8 cellular contexts compared by ENCODE assay signal in genomic region chr20:43457640-43458421, GRCh38. TPM values are rescaled to one million over a fixed set of nuclear protein-coding genes. Genes with fewer than 3 reads are reported as not detected.
DNase-seq lines count a peak whose midpoint lies in the region; ATAC-seq, FAIRE-seq and TF ChIP-seq lines count a peak whose summit lies in the region.

Gene SRSF6 (plus strand): TSS chr20:43457896. CDS start chr20:43458034, 138 bp downstream.

- H3K79me1 ChIP-seq in H1 (ENCODE audit: low read depth, low read length) = 0 out of 2 replicates have a peak, but pooled peaks cover 2% of the 10 kb centered on the region

- POLR2A ChIA-PET in H1 (lab: Charles Lee; ENCODE audit: partially characterized antibody) = interaction anchor here (0.6 to 5.2 kb wide), 60 partner anchors 8 to 830 kb away, joined by 3 to 81 read pairs (median 5); partner anchors contain the start of genes IFT52, L3MBTL1, MYBL2 and SGK2

- H2BK12ac ChIP-seq in H1 (ENCODE audit: low read depth, low read length) = no peak within 1 kb of the TSS; the same call in none of the 2 replicates

- H3K4me1 ChIP-seq in H1 (replicated peaks in 1 of 4; ENCODE audit: control insufficient read depth in 3 of 4, insufficient read depth in 4 of 4, low read length in 3 of 4) = peaks cover 0 to 4% (median 0%) of the 10 kb centered on the region in 4 experiments; a peak in 2 of 7 replicates

- TF ChIP-seq EP300 in H1 (IDR thresholded peaks at IDR 0.05; ENCODE audit: borderline replicate concordance in 1 of 2, low read depth in 2 of 2, low read length in 2 of 2) = no peak

- ATAC-seq in GM19467 (IDR thresholded peaks at IDR 0.05; ENCODE audit: unreplicated experiment) = peak; percentile 75

- H3K79me2 ChIP-seq in H1 (ENCODE audit: control insufficient read depth in 1 of 2, insufficient read depth in 2 of 2, low read length in 2 of 2) = peaks cover 10 to 36% of the 10 kb centered on the region in 2 experiments

- H3K36me3 ChIP-seq in H1 (ENCODE audit: control insufficient read depth in 2 of 4, insufficient read depth in 4 of 4, low read length in 3 of 4) = peaks cover 18 to 39% (median 34%) of the 10 kb centered on the region in 4 experiments

- CTCF ChIA-PET in H1 (lab: Charles Lee; ENCODE audit: partially characterized antibody) = interaction anchor here (1.2 to 2.4 kb wide), 2 partner anchors 9 to 65 kb away, joined by 3 to 8 read pairs; no protein-coding TSS in a partner anchor

- TF ChIP-seq POLR2A in H1 (IDR thresholded peaks at IDR 0.05; ENCODE audit: control extremely low read depth in 1 of 2, low read depth in 2 of 2, low read length in 2 of 2) = peak; percentile 91 to 100

- peak within 1 kb of the TSS; percentile 99 for H4K5ac ChIP-seq in H1 (ENCODE audit: insufficient read length, low read depth, low read length)

- H3K4me3 ChIP-seq in H1 (ENCODE audit: extremely low read depth in 1 of 4, insufficient read depth in 2 of 4, low read depth in 3 of 4, low read length in 4 of 4) = peak within 1 kb of the TSS; percentile 90 to 99 (median 96)

- peak within 1 kb of the TSS; percentile 95 for H3K56ac ChIP-seq in H1 (replicated peaks; ENCODE audit: insufficient read length, low read depth, low read length)

- H4K20me1 ChIP-seq in H1 (replicated peaks in 1 of 2; ENCODE audit: control insufficient read depth in 1 of 2, insufficient read depth in 2 of 2, low read length in 2 of 2) = peaks cover 0 to 3% of the 10 kb centered on the region in 2 experiments

- WGBS in H1 (ENCODE audit: extremely low coverage in 1 of 2, insufficient coverage in 1 of 2, insufficient read length in 1 of 2, insufficient replicate concordance in 2 of 2, low coverage in 1 of 2, low lambda C conversion rate in 2 of 2, missing lambda C conversion rate in 1 of 2), 2 experiments = 0% methylated on average over 65 of the region's 101 CpGs; no CpG with 5 or more reads in 1 of the 2 experiments

- H3K18ac ChIP-seq in H1 (ENCODE audit: extremely low read depth, low read length) = peak within 1 kb of the TSS; percentile 90

- H2BK15ac ChIP-seq in H1 (ENCODE audit: low read length) = peak within 1 kb of the TSS; percentile 83; the same call in 1 of the 2 replicates

- no peak for FAIRE-seq in H1 (lab: Jason Lieb, UNC)

- H3K4ac ChIP-seq in H1 (replicated peaks; ENCODE audit: insufficient read length, low read depth, low read length) = peak within 1 kb of the TSS; percentile 98

- TF ChIP-seq RAD21 in H1 (IDR thresholded peaks at IDR 0.05 in 1 of 2, conservative IDR thresholded peaks at IDR 0.05 in 1 of 2; ENCODE audit: low read depth in 2 of 2, low read length in 2 of 2) = no peak

- peak within 1 kb of the TSS; percentile 72 to 93 for H3K4me2 ChIP-seq in H1 (ENCODE audit: insufficient read depth in 1 of 2, low read depth in 2 of 2, low read length in 2 of 2)

- H2BK5ac ChIP-seq in H1 (ENCODE audit: low read depth, low read length) = peak within 1 kb of the TSS; percentile 100

- peak within 1 kb of the TSS; percentile 99 for H2AK5ac ChIP-seq in H1 (ENCODE audit: low read depth, low read length)

- peak within 1 kb of the TSS; percentile 100 for H3K27ac ChIP-seq in H1 (ENCODE audit: low read depth, low read length)

- H2BK120ac ChIP-seq in H1 (replicated peaks; ENCODE audit: low read depth, low read length) = peak within 1 kb of the TSS; percentile 78

- peak within 1 kb of the TSS; percentile 97 for H4K91ac ChIP-seq in H1 (replicated peaks; ENCODE audit: insufficient read length, low read length)

- H3K23ac ChIP-seq in H1 (ENCODE audit: insufficient read length) = no peak within 1 kb of the TSS

- peak within 1 kb of the TSS; percentile 99 to 100 (median 100) for H3K9ac ChIP-seq in H1 (replicated peaks in 1 of 4; ENCODE audit: extremely low read depth in 1 of 4, low read depth in 3 of 4, low read length in 3 of 4)

- peaks cover 3% of the 10 kb centered on the region; the same call in 1 of the 2 replicates for H3K23me2 ChIP-seq in H1 (ENCODE audit: low read depth, low read length)

- H2BK20ac ChIP-seq in H1 (ENCODE audit: low read length) = no peak within 1 kb of the TSS

- DNase-seq in COLO668 (lab: John Stamatoyannopoulos, UW; ENCODE audit: unreplicated experiment) (peak; percentile 97), HPDE6-E6E7 (ENCODE audit: extremely low spot score) (peak; percentile 98), NOMO-1 (lab: John Stamatoyannopoulos, UW; ENCODE audit: unreplicated experiment in 2 of 2) (peak; percentile 86 to 91), H1 (ENCODE audit: low read depth in 1 of 2, low spot score in 2 of 2) (peak; percentile 47 to 96), mesenteric fat pad (ENCODE audit: low spot score) (peak; percentile 98)
- peak; percentile 86 to 96 (median 95) for DNase-seq in activated CD8-positive, alpha-beta memory T cell treated with anti-CD3 and anti-CD28 coated beads for 48 hours (ENCODE audit: low read depth in 2 of 3, low spot score in 2 of 3)
- peak; percentile 85 for DNase-seq in stimulated activated CD8-positive, alpha-beta memory T cell treated with anti-CD3 and anti-CD28 coated beads, Interleukin-15, amount 100 ng/mL, for 1 hour (ENCODE audit: low read depth)

- H2AFZ ChIP-seq in H1 (ENCODE audit: low read length) = peak within 1 kb of the TSS; percentile 36; the same call in 1 of the 2 replicates

- H3K9me3 ChIP-seq in H1 (ENCODE audit: insufficient read depth in 2 of 2, low read depth in 1 of 2, low read length in 1 of 2) = no peaks in the 10 kb centered on the region

- no peaks in the 10 kb centered on the region for H3K27me3 ChIP-seq in H1 (replicated peaks in 1 of 4; ENCODE audit: control insufficient read depth in 3 of 4, extremely low read depth in 1 of 4, insufficient read depth in 3 of 4, low read length in 3 of 4)

- no peak for TF ChIP-seq CTCF in H1 (IDR thresholded peaks at IDR 0.05; ENCODE audit: control extremely low read depth in 1 of 3, insufficient read depth in 1 of 3, low read depth in 1 of 3, low read length in 3 of 3)

- H3K14ac ChIP-seq in H1 (ENCODE audit: insufficient read length) = no peak within 1 kb of the TSS

- H4K8ac ChIP-seq in H1 (ENCODE audit: extremely low read depth, insufficient read depth, low read length) = peak within 1 kb of the TSS; percentile 100

TF ChIP-seq in H1, 55 proteins besides CTCF, POLR2A, EP300 and RAD21 (continues in another document):
- TF ChIP-seq KDM4A (IDR thresholded peaks at IDR 0.05; ENCODE audit: low read depth, low read length, severe bottlenecking) (no peak), CHD2 (IDR thresholded peaks at IDR 0.05; ENCODE audit: low read length) (no peak), JUND (IDR thresholded peaks at IDR 0.05; ENCODE audit: low read length) (peak; percentile 48; the same call in 1 of the 2 replicates), SIRT6 (IDR thresholded peaks at IDR 0.05; ENCODE audit: low read length) (no peak), POU5F1 (IDR thresholded peaks at IDR 0.05; ENCODE audit: low read depth, low read length) (no peak), RNF2 (IDR thresholded peaks at IDR 0.05; ENCODE audit: borderline replicate concordance, low read depth, low read length, missing control alignments, poor library complexity, severe bottlenecking) (no peak), CBX8 (IDR thresholded peaks at IDR 0.05; ENCODE audit: borderline replicate concordance, low read depth, low read length) (no peak), BACH1 (IDR thresholded peaks at IDR 0.05; ENCODE audit: low read length) (peak; percentile 4; the same call in 1 of the 2 replicates), TCF12 (IDR thresholded peaks at IDR 0.05; ENCODE audit: low read depth, low read length) (no peak), SP2 (IDR thresholded peaks at IDR 0.05; ENCODE audit: low read length) (no peak), SIX5 (IDR thresholded peaks at IDR 0.05; ENCODE audit: low read depth, low read length) (no peak), JUN (IDR thresholded peaks at IDR 0.05; ENCODE audit: low read depth, low read length) (no peak), TAF7 (optimal IDR thresholded peaks at IDR 0.05; ENCODE audit: borderline replicate concordance, low read depth, low read length) (peak; percentile 97), POLR2AphosphoS5 (IDR thresholded peaks at IDR 0.05; ENCODE audit: low read depth, low read length) (peak; percentile 95), SP4 (IDR thresholded peaks at IDR 0.05; ENCODE audit: low read length) (peak; percentile 50; the same call in 1 of the 2 replicates), USF2 (IDR thresholded peaks at IDR 0.05; ENCODE audit: low read length) (0 out of 2 replicates have a peak, but pooled peaks have one; percentile 4), SP1 (IDR thresholded peaks at IDR 0.05; ENCODE audit: low read depth, low read length) (0 out of 2 replicates have a peak, but pooled peaks have one; percentile 15), PHF8 (conservative IDR thresholded peaks at IDR 0.05; ENCODE audit: low read depth, low read length) (peak; percentile 99), CEBPB (IDR thresholded peaks at IDR 0.05; ENCODE audit: low read depth, low read length) (no peak)

RNA-seq across cellular contexts. Expression of gene SRSF6, which starts in this region (rescaled TPM):
- total RNA-seq in H1 (2021; fragmentation: NEBNext Ultra II Directional; extraction: Animal tissue kit (Norgen Biotek cat#: 25700)) = 165 and 171 TPM in 2 replicates
- 38.5 and 48.0 TPM in 2 replicates for polyA plus RNA-seq in H1 (2011; rRNA removed)
- polyA plus RNA-seq in H1 (2011; cell fraction: cytosol; rRNA removed) = 85.2 TPM
- 72.6 TPM for polyA plus RNA-seq in H1 (2011; cell fraction: nucleus; rRNA removed)
- polyA plus RNA-seq in H1 (2012, experiment 1 of 2) = 94.8 to 126 TPM (median 106 TPM) in 4 replicates
- 25.7 TPM for polyA plus RNA-seq in H1 (2012, experiment 2 of 2)
- polyA plus RNA-seq in H1 (2013, experiment 1 of 2) = 103 TPM
- 96.2 TPM for polyA plus RNA-seq in H1 (2013, experiment 2 of 2)
- polyA minus RNA-seq in H1 (2011; rRNA and poly(A)+ RNA removed) = 103 and 125 TPM in 2 replicates
- 75.4 TPM for polyA minus RNA-seq in H1 (2011; cell fraction: cytosol; rRNA and poly(A)+ RNA removed)
- polyA minus RNA-seq in H1 (2011; cell fraction: nucleus; rRNA and poly(A)+ RNA removed) = 91.8 TPM
- total RNA-seq in mesenteric fat pad = 99.8 TPM

Comparison
In these comparisons a context has a peak if more than half of its experiments do, and no peak if none do; other contexts are left out.
1. Peak in every context shown above with its lines: DNase-seq, ATAC-seq, H3K4me3 ChIP-seq and H3K27ac ChIP-seq.